23 cellular contexts compared by ENCODE assay signal in the genomic region with DNA sequence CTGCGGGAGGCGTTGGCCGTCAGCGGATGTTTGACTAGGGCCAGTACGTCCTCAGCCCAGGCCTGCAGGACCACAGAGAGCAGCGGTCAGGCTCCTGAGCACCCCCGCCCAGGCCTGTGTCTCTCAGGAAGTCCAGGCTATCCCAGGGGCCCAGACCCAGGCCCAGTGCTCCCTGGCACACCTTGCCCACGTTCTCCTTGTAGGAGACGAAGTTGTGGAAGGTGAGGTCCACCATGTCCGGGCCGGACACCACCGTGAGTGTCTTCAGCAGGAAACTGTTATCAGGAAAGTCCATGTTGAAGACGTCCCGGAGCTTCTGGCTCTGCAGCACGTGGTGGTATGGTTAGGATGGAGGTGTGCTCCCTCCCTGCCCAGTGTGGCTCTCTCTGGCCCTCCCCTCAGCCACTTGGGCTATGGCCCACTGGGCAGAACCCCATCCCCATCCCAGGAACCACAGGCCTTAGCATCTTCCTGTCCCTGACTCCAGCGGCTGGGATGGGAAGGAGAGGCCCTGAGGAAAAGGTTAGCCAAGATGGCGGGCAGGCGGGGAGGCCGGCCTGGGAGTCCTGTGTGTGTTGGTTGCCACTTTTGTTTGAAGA. TPM values are rescaled to one million over a fixed set of nuclear protein-coding genes. Genes with fewer than 3 reads are reported as not detected.
DNase-seq lines count a peak whose midpoint lies in the region; ATAC-seq, FAIRE-seq and TF ChIP-seq lines count a peak whose summit lies in the region.
"Had no signal": no experiment of that assay in that cellular context is flagged by ENCODE, and none has a peak within 500 bp of the region (broad histone marks: within the 10 kb centered on the region; RNA-seq: fewer than 3 reads in every experiment).

No MANE protein-coding gene starts in this region.

- H3K9me1 ChIP-seq in K562 (ENCODE audit: control insufficient read depth, insufficient read depth, low read length) = no peaks in the 10 kb centered on the region

- peaks cover 25% of the 10 kb centered on the region for H3K4me1 Mint-ChIP-seq in GM23338
- peaks cover 29 to 35% (median 33%) of the 10 kb centered on the region in 3 donors for H3K4me1 Mint-ChIP-seq in CD8-positive, alpha-beta memory T cell

- no peak overlapping the region for H3K23ac ChIP-seq in mesendoderm (ENCODE audit: low read length)

- 54% methylated on average over 18 of the region's 19 CpGs for WGBS in K562 (ENCODE audit: insufficient coverage, low coverage, missing lambda C conversion rate)
- WGBS in mesendoderm (ENCODE audit: extremely low coverage, insufficient coverage, low lambda C conversion rate) = no CpG with 5 or more reads among the region's 19 CpGs
- 92 to 95% methylated on average over 19 of the region's 19 CpGs for WGBS in sigmoid colon, 2 donors

- intact Hi-C loops in K562 (cut with micrococcal nuclease) = no loop called here
- intact Hi-C loops in sigmoid colon (cut with DNase I) = no loop called here

- DNase-seq in GM23338 (ENCODE audit: low spot score) (no peak), K562 (ENCODE audit: extremely low read depth in 1 of 4, low spot score in 3 of 4) (no peak), mesendoderm (no peak), sigmoid colon (peak; percentile 52), activated T-cell treated with anti-CD3 and anti-CD28 coated beads for 4 hours (no peak), NCI-H187 treated with DMSO at 0.1 percent for 48 hours (lab: John Stamatoyannopoulos, UW) (no peak)
- DNase-seq in CD8-positive, alpha-beta memory T cell = no peak
- DNase-seq in activated effector memory CD4-positive, alpha-beta T cell treated with anti-CD3 and anti-CD28 coated beads, Interleukin-2, amount 50 U/mL, for 16 hours = no peak
- DNase-seq: C1 segment of cervical spinal cord, DMS 273 treated with DMSO at 0.1 percent for 48 hours, DND-41, HCEC 1CT, NCI-H1092 treated with DMSO at 0.1 percent for 48 hours, NCI-H1694, NCI-H2107, NCI-H510A treated with DMSO at 0.1 percent for 48 hours, NCI-H82, PC-3, RPMI8226, SJCRH30 had no signal

- no peaks in the 10 kb centered on the region for H4K20me1 ChIP-seq in GM23338 (replicated peaks; ENCODE audit: insufficient read depth)
- no peaks in the 10 kb centered on the region for H4K20me1 ChIP-seq in K562 (replicated peaks; ENCODE audit: control insufficient read depth, insufficient read depth, low read length)

- no peak overlapping the region for H2BK5ac ChIP-seq in mesendoderm (ENCODE audit: low read length)

- H3K9ac ChIP-seq in K562 (ENCODE audit: insufficient read depth in 1 of 2, low read depth in 2 of 2, low read length in 2 of 2) (peak overlapping the region; percentile 19 to 58; a peak in 2 of 4 replicates), mesendoderm (ENCODE audit: low read length) (peak overlapping the region; percentile 35)

- BruUV-seq in K562 (replicated peaks; lab: Mats Ljungman, UMichigan) = no TSS peak

- no peaks in the 10 kb centered on the region for H3F3A ChIP-seq in GM23338 (replicated peaks; ENCODE audit: low read depth)

- no peak for FAIRE-seq in K562 (lab: Jason Lieb, UNC)

- H3K4me3 Mint-ChIP-seq in GM23338 = no peak overlapping the region
- H3K4me3 Mint-ChIP-seq in CD8-positive, alpha-beta memory T cell = no peak overlapping the region

- H3K79me2 ChIP-seq in GM23338 (replicated peaks; ENCODE audit: insufficient read depth) = no peaks in the 10 kb centered on the region
- H3K79me2 ChIP-seq in K562 (ENCODE audit: control insufficient read depth, insufficient read depth, low read length) = no peaks in the 10 kb centered on the region
- H3K79me2 ChIP-seq in mesendoderm (ENCODE audit: control insufficient read depth, insufficient read depth, low read length) = no peaks in the 10 kb centered on the region

- CTCF ChIA-PET in K562 (lab: Yijun Ruan, JAX; ENCODE audit: low intra/inter-chr PET ratio) = no interaction called here
- CTCF ChIA-PET in CD8-positive, alpha-beta memory T cell (lab: Charles Lee) = interaction anchor here (0.8 to 3.8 kb wide), 5 partner anchors 12 to 85 kb away, joined by 3 to 25 read pairs (median 3); no protein-coding TSS in a partner anchor

- no peak overlapping the region for H3K27ac ChIP-seq in GM23338 (ENCODE audit: low read depth)
- H3K27ac ChIP-seq in K562 (ENCODE audit: extremely low read depth, low read depth, low read length) = no peak overlapping the region
- H3K27ac ChIP-seq in mesendoderm (ENCODE audit: low read depth, low read length) = no peak overlapping the region
- H3K27ac ChIP-seq in sigmoid colon = no peak overlapping the region
- H3K27ac ChIP-seq in CD8-positive, alpha-beta memory T cell (ENCODE audit: low read depth, low read length) = no peak overlapping the region
- H3K27ac ChIP-seq: SJCRH30 had no signal

- H3K9me3 ChIP-seq in K562 (replicated peaks; ENCODE audit: control insufficient read depth, insufficient read depth, low read depth, low read length) (no peaks in the 10 kb centered on the region), sigmoid colon (no peaks in the 10 kb centered on the region)
- H3K9me3 ChIP-seq in CD8-positive, alpha-beta memory T cell (ENCODE audit: low read length) = no peaks in the 10 kb centered on the region

- H3K4me1 ChIP-seq in GM23338 (ENCODE audit: insufficient read depth) (peaks cover 13% of the 10 kb centered on the region), K562 (replicated peaks in 1 of 2; ENCODE audit: control insufficient read depth in 2 of 2, insufficient read depth in 2 of 2, low read length in 2 of 2) (peaks cover 19 to 34% of the 10 kb centered on the region in 2 experiments; a peak in 4 of 5 replicates), mesendoderm (ENCODE audit: control insufficient read depth, low read depth, low read length) (peaks cover 5% of the 10 kb centered on the region), sigmoid colon (peaks cover 0 to 5% (median 1%) of the 10 kb centered on the region in 4 donors)
- H3K4me1 ChIP-seq in CD8-positive, alpha-beta memory T cell (ENCODE audit: insufficient read depth, low read length) = peaks cover 22% of the 10 kb centered on the region

- in situ Hi-C loops in K562 (cut with MboI) = no loop called here

- H3K4me2 ChIP-seq in GM23338 = peak overlapping the region; percentile 57; the same call in 1 of the 2 replicates
- H3K4me2 ChIP-seq in K562 (ENCODE audit: insufficient read depth, low read length) = no peak overlapping the region
- no peak overlapping the region for H3K4me2 ChIP-seq in mesendoderm (ENCODE audit: low read length)

- peaks cover 12% of the 10 kb centered on the region for H3K36me3 Mint-ChIP-seq in GM23338 (ENCODE audit: low read depth)
- peaks cover 17 to 69% (median 21%) of the 10 kb centered on the region in 3 donors for H3K36me3 Mint-ChIP-seq in CD8-positive, alpha-beta memory T cell

- H3K4me3 ChIP-seq in GM23338 (no peak overlapping the region), K562 (no peak overlapping the region), mesendoderm (ENCODE audit: low read length) (no peak overlapping the region), sigmoid colon (no peak overlapping the region)
- no peak overlapping the region for H3K4me3 ChIP-seq in CD8-positive, alpha-beta memory T cell (ENCODE audit: low read length)
- H3K4me3 ChIP-seq: SJCRH30 had no signal

- H3K4ac ChIP-seq in mesendoderm (ENCODE audit: low read depth, low read length) = no peak overlapping the region

- H3K36me3 ChIP-seq in GM23338 (ENCODE audit: insufficient read depth) (no peaks in the 10 kb centered on the region), K562 (ENCODE audit: control insufficient read depth, insufficient read depth, low read length) (no peaks in the 10 kb centered on the region), mesendoderm (ENCODE audit: control insufficient read depth, insufficient read depth, low read length) (no peaks in the 10 kb centered on the region), sigmoid colon (no peaks in the 10 kb centered on the region)
- peaks cover 13% of the 10 kb centered on the region for H3K36me3 ChIP-seq in CD8-positive, alpha-beta memory T cell (ENCODE audit: insufficient read depth, low read length)
- H3K36me3 ChIP-seq: SJCRH30 had no signal

- H3K56ac ChIP-seq in mesendoderm (ENCODE audit: low read length) = peak overlapping the region; percentile 61

- no peak overlapping the region for H4K5ac ChIP-seq in mesendoderm (ENCODE audit: low read length)

- TF ChIP-seq RAD21 in K562 (CRISPR knock-in tag; conservative IDR thresholded peaks at IDR 0.05 in 1 of 2, IDR thresholded peaks at IDR 0.05 in 1 of 2) = no peak

- POLR2A ChIA-PET in K562 (lab: Yijun Ruan, JAX) = interaction anchor here (0.8 to 1.2 kb wide), 2 partner anchors 9 to 38 kb away, joined by 3 to 4 read pairs; no protein-coding TSS in a partner anchor
- POLR2A ChIA-PET in CD8-positive, alpha-beta memory T cell (lab: Charles Lee) = interaction anchor here (0.7 to 1.0 kb wide), 2 partner anchors 8 to 13 kb away, joined by 3 read pairs; no protein-coding TSS in a partner anchor

- no peak overlapping the region for H2BK120ac ChIP-seq in mesendoderm (ENCODE audit: low read depth, low read length)

- H4K8ac ChIP-seq in mesendoderm (ENCODE audit: low read depth, low read length) = no peak overlapping the region

- H2AK5ac ChIP-seq in mesendoderm (ENCODE audit: low read length) = peak overlapping the region; percentile 39

- H3K9me2 ChIP-seq in GM23338 (ENCODE audit: insufficient read depth) = no peaks in the 10 kb centered on the region

- TF ChIP-seq POLR2A in K562 (conservative IDR thresholded peaks at IDR 0.05) (no peak), sigmoid colon (IDR thresholded peaks at IDR 0.05) (no peak)

- no peak overlapping the region for H3K18ac ChIP-seq in mesendoderm (ENCODE audit: low read length)

- H3K27ac Mint-ChIP-seq in GM23338 = no peak overlapping the region
- H3K27ac Mint-ChIP-seq in CD8-positive, alpha-beta memory T cell = no peak overlapping the region

- peaks cover 38% of the 10 kb centered on the region for H3K27me3 Mint-ChIP-seq in GM23338 (ENCODE audit: insufficient read depth, low read depth, poor library complexity)
- no peaks in the 10 kb centered on the region for H3K27me3 Mint-ChIP-seq in CD8-positive, alpha-beta memory T cell

- TF ChIP-seq CTCF in GM23338 (conservative IDR thresholded peaks at IDR 0.05; ENCODE audit: low read depth in 2 of 2) = no peak
- no peak for TF ChIP-seq CTCF in K562 (IDR thresholded peaks at IDR 0.05 in 2 of 3, conservative IDR thresholded peaks at IDR 0.05 in 1 of 3; ENCODE audit: insufficient read depth in 2 of 3, low read depth in 1 of 3, low read length in 3 of 3)
- TF ChIP-seq CTCF in sigmoid colon (IDR thresholded peaks at IDR 0.05) = no peak

- peaks cover 15% of the 10 kb centered on the region for H3K9me3 Mint-ChIP-seq in GM23338
- peaks cover 0 to 4% (median 2%) of the 10 kb centered on the region in 5 donors for H3K9me3 Mint-ChIP-seq in CD8-positive, alpha-beta memory T cell

- H3K27me3 ChIP-seq in GM23338 (ENCODE audit: insufficient read depth) (no peaks in the 10 kb centered on the region), K562 (ENCODE audit: control insufficient read depth in 2 of 2, insufficient read depth in 2 of 2, low read length in 2 of 2) (no peaks in the 10 kb centered on the region), mesendoderm (ENCODE audit: insufficient read depth, low read length, poor library complexity) (no peaks in the 10 kb centered on the region), sigmoid colon (no peaks in the 10 kb centered on the region)
- H3K27me3 ChIP-seq in CD8-positive, alpha-beta memory T cell (ENCODE audit: insufficient read depth, low read length, poor library complexity, severe bottlenecking) = no peaks in the 10 kb centered on the region
- H3K27me3 ChIP-seq: SJCRH30 had no signal

- no peaks in the 10 kb centered on the region for H3K79me1 ChIP-seq in mesendoderm (ENCODE audit: low read length)

- TF ChIP-seq EP300 in K562 (IDR thresholded peaks at IDR 0.05; ENCODE audit: low read length) (no peak), sigmoid colon (IDR thresholded peaks at IDR 0.05) (no peak)

- H2BK15ac ChIP-seq in mesendoderm (replicated peaks; ENCODE audit: low read depth) = no peak overlapping the region

- H2AFZ ChIP-seq in GM23338 (peak overlapping the region; percentile 74; the same call in 1 of the 2 replicates), K562 (ENCODE audit: low read depth, low read length) (peak overlapping the region; percentile 85)

- ATAC-seq in GM23338 (no peak), K562 (no peak)
- ATAC-seq: PC-3 had no signal

RNA-seq across cellular contexts. Expression of a gene that starts 5.3 kb away (rescaled TPM):
- 8.5 and 13.8 TPM in 2 replicates for total RNA-seq in GM23338 (2014; rRNA removed; shearing (Covaris generic))
- polyA plus RNA-seq in GM23338 (2016; fragmentation: Nextera tagmentation; extraction: Ambion mirVana) = 7.5 and 9.5 TPM in 2 replicates
- total RNA-seq in K562 (2011; cell fraction: chromatin; rRNA removed; ENCODE audit: low replicate concordance) = 12.9 and 33.6 TPM in 2 replicates
- 15.5 and 22.3 TPM in 2 replicates for total RNA-seq in K562 (2011; cell fraction: nucleolus; rRNA removed)
- total RNA-seq in K562 (2011; cell fraction: nucleoplasm; rRNA removed) = 11.8 and 13.5 TPM in 2 replicates
- 6.9 and 7.1 TPM in 2 replicates for total RNA-seq in K562 (2014; rRNA removed)
- total RNA-seq in K562 (2014; rRNA removed; fragmentation: Illumina TruSeq; extraction: Trizol) = 3.4 and 4.1 TPM in 2 replicates
- total RNA-seq in K562 (2015; rRNA removed; fragmentation: Illumina TruSeq; extraction: Trizol) = 10.0 and 10.8 TPM in 2 replicates
- 11.2 and 11.6 TPM in 2 replicates for total RNA-seq in K562 (2021)
- polyA plus RNA-seq in K562 (2011; rRNA removed) = 8.0 and 25.4 TPM in 2 replicates
- polyA plus RNA-seq in K562 (2011; cell fraction: cytosol; rRNA removed) = 10.9 and 18.6 TPM in 2 replicates
- polyA plus RNA-seq in K562 (2011; cell fraction: nucleus; rRNA removed) = 111 and 184 TPM in 2 replicates
- polyA plus RNA-seq in K562 (2012) = 14.5 and 45.8 TPM in 2 replicates
- polyA plus RNA-seq in K562 (2014; fragmentation: Illumina TruSeq; extraction: Trizol) = 9.0 and 9.5 TPM in 2 replicates
- under 1 TPM; 0.37 to 0.59 TPM for polyA plus RNA-seq in K562 (2014; fragmentation: Nextera tagmentation; extraction: Ambion mirVana)
- 12.3 and 13.2 TPM in 2 replicates for polyA plus RNA-seq in K562 (2014; rRNA removed)
- 6.1 and 8.4 TPM in 2 replicates for polyA minus RNA-seq in K562 (2011; rRNA and poly(A)+ RNA removed)
- 5.0 and 9.4 TPM in 2 replicates for polyA minus RNA-seq in K562 (2011; cell fraction: cytosol; rRNA and poly(A)+ RNA removed)
- polyA minus RNA-seq in K562 (2011; cell fraction: nucleus; rRNA and poly(A)+ RNA removed) = 17.9 and 45.7 TPM in 2 replicates
- 7.6 TPM for polyA plus RNA-seq in mesendoderm (2013, experiment 1 of 2)
- polyA plus RNA-seq in mesendoderm (2013, experiment 2 of 2) = 7.0 TPM
- total RNA-seq in sigmoid colon = 10 to 100 TPM in 2 of 4 donors, 1 to 10 TPM in 2; 5.4 to 12.5 (median 9.4) TPM
- 10 to 100 TPM in 1 of 3 donors, 1 to 10 TPM in 2; 2.4 to 27.5 (median 2.8) TPM for polyA plus RNA-seq in sigmoid colon
- total RNA-seq in CD8-positive, alpha-beta memory T cell = 10 to 100 TPM; 57.3 to 57.7 TPM
- 34.8 TPM for polyA plus RNA-seq in CD8-positive, alpha-beta memory T cell

RNA-seq across cellular contexts. Expression of a gene that starts 19.5 kb away (rescaled TPM):
- 0.59 and 0.74 TPM in 2 replicates for total RNA-seq in GM23338 (2014; rRNA removed; shearing (Covaris generic))
- polyA plus RNA-seq in GM23338 (2016; fragmentation: Nextera tagmentation; extraction: Ambion mirVana) = not detected in 2 replicates
- total RNA-seq in K562 (2011; cell fraction: chromatin; rRNA removed; ENCODE audit: low replicate concordance) = 1.5 TPM in 1 of 2 replicates, not detected in the other
- total RNA-seq in K562 (2011; cell fraction: nucleolus; rRNA removed) = 0.92 and 2.5 TPM in 2 replicates
- total RNA-seq in K562 (2011; cell fraction: nucleoplasm; rRNA removed) = not detected in 2 replicates
- 2.0 and 2.5 TPM in 2 replicates for total RNA-seq in K562 (2014; rRNA removed)
- not detected in 2 replicates for total RNA-seq in K562 (2014; rRNA removed; fragmentation: Illumina TruSeq; extraction: Trizol)
- total RNA-seq in K562 (2015; rRNA removed; fragmentation: Illumina TruSeq; extraction: Trizol) = not detected in 2 replicates
- total RNA-seq in K562 (2021) = 1.8 and 2.5 TPM in 2 replicates
- polyA plus RNA-seq in K562 (2011; rRNA removed) = 0.19 TPM in 1 of 2 replicates, not detected in the other
- polyA plus RNA-seq in K562 (2011; cell fraction: cytosol; rRNA removed) = 0.24 and 2.1 TPM in 2 replicates
- 2.7 and 5.3 TPM in 2 replicates for polyA plus RNA-seq in K562 (2011; cell fraction: nucleus; rRNA removed)
- 0.60 and 1.1 TPM in 2 replicates for polyA plus RNA-seq in K562 (2012)
- polyA plus RNA-seq in K562 (2014; fragmentation: Illumina TruSeq; extraction: Trizol) = not detected in 2 replicates
- not detected for polyA plus RNA-seq in K562 (2014; fragmentation: Nextera tagmentation; extraction: Ambion mirVana)
- 0.63 and 1.3 TPM in 2 replicates for polyA plus RNA-seq in K562 (2014; rRNA removed)
- polyA minus RNA-seq in K562 (2011; rRNA and poly(A)+ RNA removed) = not detected in 2 replicates
- 1.5 and 3.5 TPM in 2 replicates for polyA minus RNA-seq in K562 (2011; cell fraction: cytosol; rRNA and poly(A)+ RNA removed)
- polyA minus RNA-seq in K562 (2011; cell fraction: nucleus; rRNA and poly(A)+ RNA removed) = 3.4 and 3.7 TPM in 2 replicates
- 0.04 TPM for polyA plus RNA-seq in mesendoderm (2013, experiment 1 of 2)
- 0.06 TPM for polyA plus RNA-seq in mesendoderm (2013, experiment 2 of 2)
- total RNA-seq in sigmoid colon = 1 to 10 TPM in 1 of 4 donors, not detected in 3; 1.6 TPM
- not detected for polyA plus RNA-seq in sigmoid colon
- not detected for total RNA-seq in CD8-positive, alpha-beta memory T cell
- not detected for polyA plus RNA-seq in CD8-positive, alpha-beta memory T cell
- total RNA-seq: LHCN-M2 had no signal

RNA-seq across cellular contexts. Expression of a gene that starts 21.1 kb away (rescaled TPM):
- 32.7 and 33.0 TPM in 2 replicates for total RNA-seq in GM23338 (2014; rRNA removed; shearing (Covaris generic))
- polyA plus RNA-seq in GM23338 (2016; fragmentation: Nextera tagmentation; extraction: Ambion mirVana) (18.1 and 20.0 TPM in 2 replicates), K562 (2011; rRNA removed) (26.7 and 27.9 TPM in 2 replicates), K562 (2014; fragmentation: Illumina TruSeq; extraction: Trizol) (20.3 and 25.5 TPM in 2 replicates), K562 (2014; fragmentation: Nextera tagmentation; extraction: Ambion mirVana) (10 to 100 TPM; 11.8 to 12.3 TPM), K562 (2014; rRNA removed) (27.2 and 28.2 TPM in 2 replicates), sigmoid colon (10 to 100 TPM in 1 of 3 donors, 1 to 10 TPM in 2; 6.6 to 13.4 (median 9.0) TPM)
- total RNA-seq in K562 (2011; cell fraction: chromatin; rRNA removed; ENCODE audit: low replicate concordance) = 19.1 and 21.1 TPM in 2 replicates
- total RNA-seq in K562 (2011; cell fraction: nucleolus; rRNA removed) = 18.6 and 23.8 TPM in 2 replicates
- 30.2 and 44.3 TPM in 2 replicates for total RNA-seq in K562 (2011; cell fraction: nucleoplasm; rRNA removed)
- total RNA-seq in K562 (2014; rRNA removed) (27.1 and 27.8 TPM in 2 replicates), K562 (2014; rRNA removed; fragmentation: Illumina TruSeq; extraction: Trizol) (29.1 and 30.4 TPM in 2 replicates), K562 (2015; rRNA removed; fragmentation: Illumina TruSeq; extraction: Trizol) (29.4 and 32.1 TPM in 2 replicates), K562 (2021) (37.4 and 43.1 TPM in 2 replicates), sigmoid colon (10 to 100 TPM; 41.0 to 63.1 (median 51.8) TPM)
- 12.9 and 15.5 TPM in 2 replicates for polyA plus RNA-seq in K562 (2011; cell fraction: cytosol; rRNA removed)
- polyA plus RNA-seq in K562 (2011; cell fraction: nucleus; rRNA removed) = 17.8 and 18.7 TPM in 2 replicates
- 20.1 and 23.2 TPM in 2 replicates for polyA plus RNA-seq in K562 (2012)
- polyA minus RNA-seq in K562 (2011; rRNA and poly(A)+ RNA removed) = 18.1 and 20.4 TPM in 2 replicates
- polyA minus RNA-seq in K562 (2011; cell fraction: cytosol; rRNA and poly(A)+ RNA removed) = 15.7 TPM in 2 replicates
- 6.6 and 16.3 TPM in 2 replicates for polyA minus RNA-seq in K562 (2011; cell fraction: nucleus; rRNA and poly(A)+ RNA removed)
- polyA plus RNA-seq in mesendoderm (2013, experiment 1 of 2) = 17.9 TPM
- 17.4 TPM for polyA plus RNA-seq in mesendoderm (2013, experiment 2 of 2)
- 10 to 100 TPM; 13.5 to 15.3 TPM for total RNA-seq in CD8-positive, alpha-beta memory T cell
- 2.7 TPM for polyA plus RNA-seq in CD8-positive, alpha-beta memory T cell

RNA-seq across cellular contexts. Expression of a gene that starts 38.4 kb away (rescaled TPM):
- total RNA-seq in GM23338 (2014; rRNA removed; shearing (Covaris generic)) = 0.97 and 1.2 TPM in 2 replicates
- 0.18 and 0.23 TPM in 2 replicates for polyA plus RNA-seq in GM23338 (2016; fragmentation: Nextera tagmentation; extraction: Ambion mirVana)
- 0.76 and 1.0 TPM in 2 replicates for total RNA-seq in K562 (2011; cell fraction: chromatin; rRNA removed; ENCODE audit: low replicate concordance)
- total RNA-seq in K562 (2011; cell fraction: nucleolus; rRNA removed) = 0.79 and 0.83 TPM in 2 replicates
- total RNA-seq in K562 (2011; cell fraction: nucleoplasm; rRNA removed) = 0.44 and 0.84 TPM in 2 replicates
- 0.08 TPM in 1 of 2 replicates, not detected in the other for total RNA-seq in K562 (2014; rRNA removed)
- 0.36 and 0.38 TPM in 2 replicates for total RNA-seq in K562 (2014; rRNA removed; fragmentation: Illumina TruSeq; extraction: Trizol)
- total RNA-seq in K562 (2015; rRNA removed; fragmentation: Illumina TruSeq; extraction: Trizol) = 0.26 and 0.47 TPM in 2 replicates
- total RNA-seq in K562 (2021) = 0.33 and 0.56 TPM in 2 replicates
- polyA plus RNA-seq in K562 (2011; rRNA removed) = 0.04 TPM in 2 replicates
- 0.03 TPM in 1 of 2 replicates, not detected in the other for polyA plus RNA-seq in K562 (2011; cell fraction: cytosol; rRNA removed)
- 0.22 and 0.38 TPM in 2 replicates for polyA plus RNA-seq in K562 (2011; cell fraction: nucleus; rRNA removed)
- polyA plus RNA-seq in K562 (2012) = 0.35 and 1.3 TPM in 2 replicates
- polyA plus RNA-seq in K562 (2014; fragmentation: Illumina TruSeq; extraction: Trizol) = 0.16 and 0.17 TPM in 2 replicates
- under 1 TPM; 0.01 to 0.03 TPM for polyA plus RNA-seq in K562 (2014; fragmentation: Nextera tagmentation; extraction: Ambion mirVana)
- 0.05 and 0.15 TPM in 2 replicates for polyA plus RNA-seq in K562 (2014; rRNA removed)
- polyA minus RNA-seq in K562 (2011; rRNA and poly(A)+ RNA removed) = 0.06 and 0.07 TPM in 2 replicates
- not detected in 2 replicates for polyA minus RNA-seq in K562 (2011; cell fraction: cytosol; rRNA and poly(A)+ RNA removed)
- 0.54 and 1.6 TPM in 2 replicates for polyA minus RNA-seq in K562 (2011; cell fraction: nucleus; rRNA and poly(A)+ RNA removed)
- 0.44 TPM for polyA plus RNA-seq in mesendoderm (2013, experiment 1 of 2)
- polyA plus RNA-seq in mesendoderm (2013, experiment 2 of 2) = 0.29 TPM
- 10 to 100 TPM; 43.9 to 97.2 (median 65.3) TPM for total RNA-seq in sigmoid colon
- 10 to 100 TPM in 1 of 3 donors, 1 to 10 TPM in 2; 5.1 to 33.4 (median 7.8) TPM for polyA plus RNA-seq in sigmoid colon
- under 1 TPM; 0.39 to 0.47 TPM for total RNA-seq in CD8-positive, alpha-beta memory T cell
- polyA plus RNA-seq in CD8-positive, alpha-beta memory T cell = 0.08 TPM

RNA-seq across cellular contexts. Expression of a gene that starts 48.4 kb away (rescaled TPM):
- total RNA-seq in GM23338 (2014; rRNA removed; shearing (Covaris generic)) = not detected in 2 replicates
- polyA plus RNA-seq in GM23338 (2016; fragmentation: Nextera tagmentation; extraction: Ambion mirVana) (not detected in 2 replicates), K562 (2011; rRNA removed) (not detected in 2 replicates), K562 (2014; fragmentation: Illumina TruSeq; extraction: Trizol) (not detected in 2 replicates), K562 (2014; fragmentation: Nextera tagmentation; extraction: Ambion mirVana) (not detected), K562 (2014; rRNA removed) (not detected in 2 replicates), sigmoid colon (over 10,000 TPM; 12,817 to 35,077 (median 19,474) TPM)
- not detected in 2 replicates for total RNA-seq in K562 (2011; cell fraction: chromatin; rRNA removed; ENCODE audit: low replicate concordance)
- not detected in 2 replicates for total RNA-seq in K562 (2011; cell fraction: nucleolus; rRNA removed)
- not detected in 2 replicates for total RNA-seq in K562 (2011; cell fraction: nucleoplasm; rRNA removed)
- total RNA-seq in K562 (2014; rRNA removed) (not detected in 2 replicates), K562 (2014; rRNA removed; fragmentation: Illumina TruSeq; extraction: Trizol) (not detected in 2 replicates), K562 (2015; rRNA removed; fragmentation: Illumina TruSeq; extraction: Trizol) (not detected in 2 replicates), K562 (2021) (0.65 TPM in 1 of 2 replicates, not detected in the other), sigmoid colon (1 to 10 TPM in 1 of 4 donors, not detected in 3; 8.2 TPM)
- not detected in 2 replicates for polyA plus RNA-seq in K562 (2011; cell fraction: cytosol; rRNA removed)
- not detected in 2 replicates for polyA plus RNA-seq in K562 (2011; cell fraction: nucleus; rRNA removed)
- not detected in 2 replicates for polyA plus RNA-seq in K562 (2012)
- not detected in 2 replicates for polyA minus RNA-seq in K562 (2011; rRNA and poly(A)+ RNA removed)
- polyA minus RNA-seq in K562 (2011; cell fraction: cytosol; rRNA and poly(A)+ RNA removed) = not detected in 2 replicates
- not detected in 2 replicates for polyA minus RNA-seq in K562 (2011; cell fraction: nucleus; rRNA and poly(A)+ RNA removed)
- not detected for polyA plus RNA-seq in mesendoderm (2013, experiment 1 of 2)
- polyA plus RNA-seq in mesendoderm (2013, experiment 2 of 2) = not detected
- not detected for total RNA-seq in CD8-positive, alpha-beta memory T cell
- not detected for polyA plus RNA-seq in CD8-positive, alpha-beta memory T cell
- total RNA-seq: A673, G401, LHCN-M2, PC-3, SJCRH30 had no signal
